ENCODE assay signal across 16 cellular contexts in genomic region chr6:133705731-133706130, GRCh38.
DNase-seq lines count a peak whose midpoint lies in the region; TF ChIP-seq lines count a peak whose summit lies in the region.
"Had no signal": no experiment of that assay in that cellular context is flagged by ENCODE, and none has a peak within 500 bp of the region (broad histone marks: within the 10 kb centered on the region; RNA-seq: fewer than 3 reads in every experiment).

No MANE protein-coding gene starts in this region.

- H3K36me3 ChIP-seq in ACC112 (ENCODE audit: insufficient read depth, low read length) (no peaks in the 10 kb centered on the region), mammary epithelial cell (ENCODE audit: insufficient read depth, low read length) (no peaks in the 10 kb centered on the region)
- H3K36me3 ChIP-seq: pancreas, upper lobe of right lung had no signal

- peak; percentile 9 for DNase-seq in HT-29 (ENCODE audit: low spot score)
- peak; percentile 48 for DNase-seq in mammary epithelial cell
- DNase-seq in iris pigment epithelial cell (ENCODE audit: low read depth): peak; percentile 72
- no peak for DNase-seq in activated CD8-positive, alpha-beta memory T cell treated with anti-CD3 and anti-CD28 coated beads, Interleukin-2, amount 50 U/mL, for 48 hours
- no peak for DNase-seq in SKM-1 treated with dmso at 0.1 percent for 144 hours (lab: John Stamatoyannopoulos, UW; ENCODE audit: unreplicated experiment)
- DNase-seq in NCI-H774 (lab: John Stamatoyannopoulos, UW): no peak
- DNase-seq in NCI-H2227 (lab: John Stamatoyannopoulos, UW; ENCODE audit: unreplicated experiment): no peak
- DNase-seq: activated T-cell treated with anti-CD3 and anti-CD28 coated beads, Interleukin-2, amount 50 U/mL, for 24 hours; Calu3; hypothalamus; mucosa of descending colon; pancreas; SK-N-SH; stimulated activated naive CD4-positive, alpha-beta T cell; upper lobe of right lung had no signal

- CTCF ChIA-PET in mammary epithelial cell (lab: Charles Lee; ENCODE audit: low non-redundant PET): interaction anchor here (0.7 kb wide), 1 partner anchor 194 kb away, joined by 9 read pairs; no protein-coding TSS in a partner anchor

- H4K20me1 ChIP-seq in mammary epithelial cell (ENCODE audit: insufficient read depth, low read length): no peaks in the 10 kb centered on the region

- in situ Hi-C loops in mammary epithelial cell (cut with MboI; ENCODE audit: low sequenced_read_pairs in 2 of 2): no loop called here

- H3K9ac ChIP-seq in mammary epithelial cell (ENCODE audit: insufficient read depth, low read length): no peak overlapping the region
- H3K9ac ChIP-seq: SK-N-SH had no signal

- TF ChIP-seq CTCF in mammary epithelial cell (conservative IDR thresholded peaks at IDR 0.05 in 1 of 2, IDR thresholded peaks at IDR 0.05 in 1 of 2; ENCODE audit: extremely low read depth in 1 of 2, insufficient read depth in 1 of 2, low read depth in 1 of 2, low read length in 2 of 2): no peak

- H3K4me1 ChIP-seq in ACC112 (ENCODE audit: control insufficient read depth, insufficient read depth, low read length, unreplicated experiment) (peaks cover 57% of the 10 kb centered on the region), mammary epithelial cell (ENCODE audit: insufficient read depth, low read length) (peaks cover 24% of the 10 kb centered on the region)
- H3K4me1 ChIP-seq: pancreas, upper lobe of right lung had no signal

- WGBS in mammary epithelial cell (ENCODE audit: low coverage, missing lambda C conversion rate): 35% methylated on average over 2 of the region's 2 CpGs

- no peaks in the 10 kb centered on the region for H3K9me3 ChIP-seq in mammary epithelial cell (replicated peaks; ENCODE audit: insufficient read depth, low read length)
- H3K9me3 ChIP-seq: mucosa of descending colon, pancreas, SK-N-SH, upper lobe of right lung had no signal

- H3K27ac ChIP-seq in ACC112 (ENCODE audit: low read depth, low read length) (peak overlapping the region; percentile 99), mammary epithelial cell (ENCODE audit: insufficient read depth, low read depth, low read length) (peak overlapping the region; percentile 37)
- H3K27ac ChIP-seq: pancreas, upper lobe of right lung had no signal

- H3K27me3 ChIP-seq in ACC112 (ENCODE audit: insufficient read depth, low read length) (no peaks in the 10 kb centered on the region), mammary epithelial cell (ENCODE audit: insufficient read depth, low read length) (no peaks in the 10 kb centered on the region)
- H3K27me3 ChIP-seq: pancreas, upper lobe of right lung had no signal

- no TSS peak for BruUV-seq in mammary epithelial cell (replicated peaks; lab: Mats Ljungman, UMichigan)

- intact Hi-C loops in mammary epithelial cell (cut with micrococcal nuclease): loop anchor here (5.0 to 10.0 kb wide), 2 partner anchors 111 to 138 kb away; no protein-coding TSS in a partner anchor

- H3K79me2 ChIP-seq in ACC112 (ENCODE audit: control insufficient read depth, insufficient read depth, low read length, unreplicated experiment) (no peaks in the 10 kb centered on the region), mammary epithelial cell (ENCODE audit: insufficient read depth, low read length) (no peaks in the 10 kb centered on the region)

- H3K4me2 ChIP-seq in mammary epithelial cell (ENCODE audit: insufficient read depth, low read depth, low read length): peak overlapping the region; percentile 14
- H3K4me2 ChIP-seq: SK-N-SH had no signal

- no peak overlapping the region for H2AFZ ChIP-seq in ACC112 (ENCODE audit: low read length, unreplicated experiment)
- H2AFZ ChIP-seq in mammary epithelial cell (ENCODE audit: low read depth, low read length): peak overlapping the region; percentile 23

- dilution Hi-C loops in mammary epithelial cell (cut with HindIII; ENCODE audit: low sequenced_read_pairs): no loop called here

- H3K4me3 ChIP-seq in ACC112 (ENCODE audit: low read depth, low read length): peak overlapping the region; percentile 28; the same call in 1 of the 2 replicates
- no peak overlapping the region for H3K4me3 ChIP-seq in mammary epithelial cell (replicated peaks in 1 of 3; ENCODE audit: insufficient read depth in 1 of 3, low read depth in 2 of 3, low read length in 3 of 3)
- H3K4me3 ChIP-seq: mucosa of descending colon, pancreas, upper lobe of right lung had no signal

Comparison
In these comparisons a context has a peak if more than half of its experiments do, and no peak if none do; other contexts are left out.
1. DNase-seq: peak in HT-29 (single experiment), mammary epithelial cell (single experiment) and iris pigment epithelial cell (single experiment); none in activated CD8-positive, alpha-beta memory T cell treated with anti-CD3 and anti-CD28 coated beads, Interleukin-2, amount 50 U/mL, for 48 hours (single experiment), SKM-1 treated with dmso at 0.1 percent for 144 hours (single experiment), NCI-H774 (single experiment) and NCI-H2227 (single experiment).